In the genomic region with DNA sequence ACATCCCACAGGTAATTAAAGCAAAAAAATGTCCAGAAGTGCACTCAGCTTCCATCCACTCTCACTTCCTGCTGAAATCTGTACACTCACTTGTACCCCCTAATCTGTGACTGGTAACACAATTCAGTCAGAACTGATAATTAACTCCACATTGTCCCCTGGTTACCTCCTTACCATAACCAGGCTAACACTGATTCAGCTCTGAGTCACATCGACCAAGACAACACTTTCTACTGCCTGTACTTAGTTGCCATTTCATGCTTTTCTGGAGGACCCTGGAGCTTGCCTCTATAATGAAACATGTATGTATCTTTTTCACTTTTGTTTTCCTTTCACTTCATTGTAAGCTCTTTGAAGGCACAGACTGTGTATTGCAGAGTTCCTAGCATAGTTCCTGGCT, we compare ENCODE assay signal across 24 cellular contexts.
DNase-seq lines count a peak whose midpoint lies in the region; ATAC-seq, FAIRE-seq and TF ChIP-seq lines count a peak whose summit lies in the region.
"Had no signal": no experiment of that assay in that cellular context is flagged by ENCODE, and none has a peak within 500 bp of the region (broad histone marks: within the 10 kb centered on the region; RNA-seq: fewer than 3 reads in every experiment).

No MANE protein-coding gene starts in this region.

- H2AFZ ChIP-seq in MM.1S (ENCODE audit: low read length) (0 out of 2 replicates have a peak overlapping the region, but pooled peaks have one; percentile 16), GM12878 (ENCODE audit: control insufficient read depth, low read depth, low read length) (no peak overlapping the region)

- no peaks in the 10 kb centered on the region for H4K20me1 ChIP-seq in MM.1S (ENCODE audit: insufficient read depth, low read length)
- no peaks in the 10 kb centered on the region for H4K20me1 ChIP-seq in GM12878 (ENCODE audit: control insufficient read depth, insufficient read depth)
- H4K20me1 ChIP-seq: BLaER1 treated with 17β-estradiol and CSF1 and Interleukin-3, amounts not matched to agents 10 nM and 100 nM had no signal

- H3K9me2 ChIP-seq in MM.1S (replicated peaks; ENCODE audit: insufficient read depth, low read length), result no peaks in the 10 kb centered on the region

- no peak overlapping the region for H3K27ac Mint-ChIP-seq in immature natural killer cell
- H3K27ac Mint-ChIP-seq in Calu3 (ENCODE audit: unreplicated experiment), result no peak overlapping the region
- H3K27ac Mint-ChIP-seq: activated naive CD8-positive, alpha-beta T cell treated with anti-CD3 and anti-CD28 coated beads for 36 hours; activated T-helper 17 cell treated with anti-CD3 and anti-CD28 coated beads, Interleukin-2, amount 50 U/mL, for 72 hours; effector memory CD8-positive, alpha-beta T cell; nephron progenitor cell had no signal

- DNase-seq in MM.1S (peak; percentile 43), GM12878 (ENCODE audit: low read depth, low spot score) (no peak), kidney epithelial cell (ENCODE audit: low read depth) (peak; percentile 26), immature natural killer cell (no peak), ovary (no peak), Calu3 (no peak)
- DNase-seq: activated naive CD8-positive, alpha-beta T cell treated with anti-CD3 and anti-CD28 coated beads for 36 hours; brain microvascular endothelial cell; effector memory CD8-positive, alpha-beta T cell; esophagus squamous epithelium; head of caudate nucleus; left ventricle myocardium superior; mucosa of descending colon; NCI-H1436; NCI-H526; nephron progenitor cell; posterior cingulate gyrus; upper lobe of left lung had no signal

- TF ChIP-seq CTCF in MM.1S (IDR thresholded peaks at IDR 0.05; ENCODE audit: low read length) (no peak), GM12878 (IDR thresholded peaks at IDR 0.05 in 2 of 3, conservative IDR thresholded peaks at IDR 0.05 in 1 of 3; ENCODE audit: control insufficient read depth in 2 of 3, extremely low read depth in 1 of 3, insufficient read depth in 1 of 3, low read depth in 3 of 3, low read length in 3 of 3) (no peak), kidney epithelial cell (IDR thresholded peaks at IDR 0.05; ENCODE audit: insufficient read depth, low read length, poor library complexity, severe bottlenecking) (no peak), ovary (IDR thresholded peaks at IDR 0.05) (no peak), Calu3 (IDR thresholded peaks at IDR 0.05; ENCODE audit: unreplicated experiment) (no peak)

- H3F3A ChIP-seq in MM.1S (ENCODE audit: insufficient read depth, low read length), result no peaks in the 10 kb centered on the region

- H3K27me3 ChIP-seq in MM.1S (replicated peaks; ENCODE audit: insufficient read depth, low read length), result no peaks in the 10 kb centered on the region
- H3K27me3 ChIP-seq in GM12878 (replicated peaks in 1 of 2; ENCODE audit: control insufficient read depth in 2 of 2, insufficient read depth in 2 of 2, low read length in 1 of 2), result no peaks in the 10 kb centered on the region
- H3K27me3 ChIP-seq in kidney epithelial cell (ENCODE audit: control insufficient read depth, insufficient read depth, low read length), result no peaks in the 10 kb centered on the region
- no peaks in the 10 kb centered on the region for H3K27me3 ChIP-seq in ovary
- H3K27me3 ChIP-seq: BLaER1 treated with 17β-estradiol and CSF1 and Interleukin-3, amounts not matched to agents 10 nM and 100 nM; brain microvascular endothelial cell; esophagus squamous epithelium; upper lobe of left lung had no signal

- H3K36me3 ChIP-seq in MM.1S (replicated peaks; ENCODE audit: insufficient read depth, low read length), result no peaks in the 10 kb centered on the region
- H3K36me3 ChIP-seq in GM12878 (ENCODE audit: control insufficient read depth in 2 of 2, insufficient read depth in 2 of 2, low read length in 1 of 2), result no peaks in the 10 kb centered on the region
- H3K36me3 ChIP-seq in kidney epithelial cell (ENCODE audit: control insufficient read depth, insufficient read depth, low read length), result no peaks in the 10 kb centered on the region
- H3K36me3 ChIP-seq in ovary, result no peaks in the 10 kb centered on the region
- H3K36me3 ChIP-seq: BLaER1 treated with 17β-estradiol and CSF1 and Interleukin-3, amounts not matched to agents 10 nM and 100 nM; brain microvascular endothelial cell; esophagus squamous epithelium; upper lobe of left lung had no signal

- WGBS in GM12878 (ENCODE audit: insufficient coverage, insufficient replicate concordance, low lambda C conversion rate, missing lambda C conversion rate), result 0% methylated on average over 1 of the region's 1 CpG
- 47 to 91% (median 74%) methylated on average over 1 of the region's 1 CpG for WGBS in ovary, 3 donors

- no peak overlapping the region for H3K27ac ChIP-seq in MM.1S (ENCODE audit: low read length)
- no peak overlapping the region for H3K27ac ChIP-seq in GM12878 (ENCODE audit: control insufficient read depth, insufficient read depth)
- no peak overlapping the region for H3K27ac ChIP-seq in ovary
- H3K27ac ChIP-seq: BLaER1 treated with 17β-estradiol and CSF1 and Interleukin-3, amounts not matched to agents 10 nM and 100 nM; brain microvascular endothelial cell; esophagus squamous epithelium; upper lobe of left lung had no signal

- H3K4me2 ChIP-seq in MM.1S (ENCODE audit: low read depth, low read length) (no peak overlapping the region), GM12878 (ENCODE audit: control insufficient read depth, insufficient read depth) (no peak overlapping the region)
- H3K4me2 ChIP-seq: BLaER1 treated with 17β-estradiol and CSF1 and Interleukin-3, amounts not matched to agents 10 nM and 100 nM had no signal

- POLR2A ChIA-PET in GM12878 (lab: Charles Lee), result no interaction called here

- H3K9me3 Mint-ChIP-seq in immature natural killer cell (peaks cover 7 to 39% (median 10%) of the 10 kb centered on the region in 6 donors), Calu3 (ENCODE audit: low read depth, unreplicated experiment) (no peaks in the 10 kb centered on the region)
- H3K9me3 Mint-ChIP-seq: nephron progenitor cell had no signal

- CTCF ChIA-PET in GM12878 (lab: Yijun Ruan, JAX), result no interaction called here
- CTCF ChIA-PET in Calu3 (lab: Charles Lee), result no interaction called here

- H3K27me3 Mint-ChIP-seq in immature natural killer cell (ENCODE audit: low read depth in 3 of 3) (peaks cover 0 to 1% (median 0%) of the 10 kb centered on the region in 3 donors), Calu3 (ENCODE audit: unreplicated experiment) (no peaks in the 10 kb centered on the region)
- H3K27me3 Mint-ChIP-seq: activated naive CD8-positive, alpha-beta T cell treated with anti-CD3 and anti-CD28 coated beads for 36 hours; activated T-helper 17 cell treated with anti-CD3 and anti-CD28 coated beads, Interleukin-2, amount 50 U/mL, for 72 hours; effector memory CD8-positive, alpha-beta T cell had no signal

- H3K4me1 Mint-ChIP-seq in immature natural killer cell (no peaks in the 10 kb centered on the region), Calu3 (ENCODE audit: low read depth, unreplicated experiment) (no peaks in the 10 kb centered on the region)
- H3K4me1 Mint-ChIP-seq: activated naive CD8-positive, alpha-beta T cell treated with anti-CD3 and anti-CD28 coated beads for 36 hours; activated T-helper 17 cell treated with anti-CD3 and anti-CD28 coated beads, Interleukin-2, amount 50 U/mL, for 72 hours; nephron progenitor cell had no signal

- TF ChIP-seq EP300 in GM12878 (IDR thresholded peaks at IDR 0.05; ENCODE audit: borderline replicate concordance in 1 of 2, control insufficient read depth in 1 of 2, low read depth in 2 of 2, low read length in 2 of 2) (no peak), ovary (IDR thresholded peaks at IDR 0.05) (no peak)

- SMC1A ChIA-PET in GM12878 (lab: Charles Lee; ENCODE audit: uncharacterized antibody, unreplicated experiment), result interaction anchor here (0.7 to 2.0 kb wide), 2 partner anchors 10 to 42 kb away, joined by 3 to 4 read pairs; no protein-coding TSS in a partner anchor

- BruUV-seq in GM12878 (replicated peaks; lab: Mats Ljungman, UMichigan) (no TSS peak), Calu3 (replicated peaks; lab: Mats Ljungman, UMichigan) (no TSS peak)

- no peaks in the 10 kb centered on the region for H3K36me3 Mint-ChIP-seq in immature natural killer cell
- H3K36me3 Mint-ChIP-seq in Calu3 (ENCODE audit: insufficient read depth, unreplicated experiment), result no peaks in the 10 kb centered on the region
- H3K36me3 Mint-ChIP-seq: activated naive CD8-positive, alpha-beta T cell treated with anti-CD3 and anti-CD28 coated beads for 36 hours had no signal

- TF ChIP-seq POLR2A in GM12878 (IDR thresholded peaks at IDR 0.05; ENCODE audit: low read depth, low read length) (no peak), ovary (IDR thresholded peaks at IDR 0.05) (no peak)

- no peak for TF ChIP-seq RAD21 in GM12878 (IDR thresholded peaks at IDR 0.05; ENCODE audit: insufficient read depth, low read depth, low read length)

- no peaks in the 10 kb centered on the region for H3K9me3 ChIP-seq in MM.1S (replicated peaks; ENCODE audit: insufficient read depth, low read length)
- H3K9me3 ChIP-seq in GM12878 (replicated peaks; ENCODE audit: control insufficient read depth, insufficient read depth, low read length), result no peaks in the 10 kb centered on the region
- H3K9me3 ChIP-seq in ovary, result no peaks in the 10 kb centered on the region
- H3K9me3 ChIP-seq: BLaER1 treated with 17β-estradiol and CSF1 and Interleukin-3, amounts not matched to agents 10 nM and 100 nM; esophagus squamous epithelium; mucosa of descending colon; upper lobe of left lung had no signal

- intact Hi-C loops in GM12878 (cut with micrococcal nuclease; ENCODE audit: unreplicated experiment) (no loop called here), ovary (cut with DNase I) (no loop called here), Calu3 (cut with micrococcal nuclease; ENCODE audit: unreplicated experiment) (no loop called here)

- ATAC-seq in GM18868 (IDR thresholded peaks at IDR 0.05; ENCODE audit: unreplicated experiment), result peak; percentile 29
- ATAC-seq in GM12878, result peak; percentile 50
- ATAC-seq in GM18511 (IDR thresholded peaks at IDR 0.05; ENCODE audit: unreplicated experiment), result no peak
- ATAC-seq: activated T-helper 17 cell treated with anti-CD3 and anti-CD28 coated beads, Interleukin-2, amount 50 U/mL, for 72 hours; effector memory CD8-positive, alpha-beta T cell; HCT116; left ventricle myocardium superior; mucosa of descending colon had no signal

- in situ Hi-C loops in GM12878 (cut with MboI), result loop anchor here (25.0 kb wide), 1 partner anchor 792 kb away; no protein-coding TSS in a partner anchor

- H3K4me3 ChIP-seq in MM.1S (ENCODE audit: low read length) (no peak overlapping the region), GM12878 (no peak overlapping the region), kidney epithelial cell (ENCODE audit: low read depth, low read length) (no peak overlapping the region), ovary (no peak overlapping the region)
- H3K4me3 ChIP-seq: BLaER1 treated with 17β-estradiol and CSF1 and Interleukin-3, amounts not matched to agents 10 nM and 100 nM; esophagus squamous epithelium; mucosa of descending colon; upper lobe of left lung had no signal

- RAD21 ChIA-PET in GM12878 (lab: Charles Lee; ENCODE audit: unreplicated experiment), result no interaction called here

- H3K4me1 ChIP-seq in MM.1S (ENCODE audit: low read length), result no peaks in the 10 kb centered on the region
- H3K4me1 ChIP-seq in GM12878 (ENCODE audit: control insufficient read depth, insufficient read depth, low read length), result no peaks in the 10 kb centered on the region
- H3K4me1 ChIP-seq in ovary (ENCODE audit: insufficient read depth), result no peaks in the 10 kb centered on the region
- H3K4me1 ChIP-seq: BLaER1 treated with 17β-estradiol and CSF1 and Interleukin-3, amounts not matched to agents 10 nM and 100 nM; esophagus squamous epithelium; upper lobe of left lung had no signal

- H3K9ac ChIP-seq in MM.1S (ENCODE audit: low read length) (no peak overlapping the region), GM12878 (ENCODE audit: control insufficient read depth, insufficient read depth, low read length) (no peak overlapping the region)
- H3K9ac ChIP-seq: BLaER1 treated with 17β-estradiol and CSF1 and Interleukin-3, amounts not matched to agents 10 nM and 100 nM had no signal

- H3K79me2 ChIP-seq in MM.1S (ENCODE audit: low read length) (no peaks in the 10 kb centered on the region), GM12878 (ENCODE audit: control insufficient read depth, insufficient read depth, low read length) (no peaks in the 10 kb centered on the region)

- H3K4me3 Mint-ChIP-seq in immature natural killer cell, result no peak overlapping the region
- H3K4me3 Mint-ChIP-seq in Calu3 (ENCODE audit: low read depth, unreplicated experiment), result no peak overlapping the region
- H3K4me3 Mint-ChIP-seq: activated naive CD8-positive, alpha-beta T cell treated with anti-CD3 and anti-CD28 coated beads for 36 hours; activated T-helper 17 cell treated with anti-CD3 and anti-CD28 coated beads, Interleukin-2, amount 50 U/mL, for 72 hours; effector memory CD8-positive, alpha-beta T cell; nephron progenitor cell had no signal

- no peak for FAIRE-seq in GM12878 (lab: Jason Lieb, UNC)
- FAIRE-seq: colon had no signal

Comparison
In these comparisons a context has a peak if more than half of its experiments do, and no peak if none do; other contexts are left out.
1. DNase-seq: peak in MM.1S (single experiment) and kidney epithelial cell (single experiment); none in GM12878 (single experiment), immature natural killer cell (0 of 3), ovary (0 of 5) and Calu3 (single experiment).